In genomic region chr1:229227298-229227919, GRCh38 we compare ENCODE assay signal across 1 cellular context.
TF ChIP-seq lines count a peak whose summit lies in the region.

No MANE protein-coding gene starts in this region.

TF ChIP-seq in HepG2, 621 proteins besides CTCF, POLR2A, EP300 and RAD21 (continued from another document and continues in another):
- TF ChIP-seq CEBPZ (IDR thresholded peaks at IDR 0.05; ENCODE audit: low read length) (no peak), ZNF296 (CRISPR knock-in tag; conservative IDR thresholded peaks at IDR 0.05) (no peak), HNF1B (CRISPR knock-in tag; IDR thresholded peaks at IDR 0.05) (peak; percentile 33; the same call in 1 of the 2 replicates), ZSCAN30 (CRISPR knock-in tag; IDR thresholded peaks at IDR 0.05) (no peak), ZFP36L1 (CRISPR knock-in tag; IDR thresholded peaks at IDR 0.05) (no peak), EED (CRISPR knock-in tag; IDR thresholded peaks at IDR 0.05) (no peak), ZNF124 (CRISPR knock-in tag; IDR thresholded peaks at IDR 0.05) (no peak), KDM1A (CRISPR knock-in tag; IDR thresholded peaks at IDR 0.05) (0 out of 2 replicates have a peak, but pooled peaks have one; percentile 20), HIC2 (CRISPR knock-in tag; IDR thresholded peaks at IDR 0.05; ENCODE audit: low read depth) (no peak), ZUFSP (CRISPR knock-in tag; IDR thresholded peaks at IDR 0.05; ENCODE audit: borderline replicate concordance) (no peak), CBX5 (CRISPR knock-in tag; IDR thresholded peaks at IDR 0.05; ENCODE audit: borderline replicate concordance) (no peak), ZNF879 (CRISPR knock-in tag; IDR thresholded peaks at IDR 0.05) (no peak), MYC (CRISPR knock-in tag; IDR thresholded peaks at IDR 0.05; ENCODE audit: borderline replicate concordance) (no peak), RFXANK (CRISPR knock-in tag; IDR thresholded peaks at IDR 0.05) (no peak), SOX6 (IDR thresholded peaks at IDR 0.05) (no peak), SOX6 (CRISPR knock-in tag; IDR thresholded peaks at IDR 0.05) (peak; percentile 27; the same call in 1 of the 2 replicates), ZFP91 (CRISPR knock-in tag; IDR thresholded peaks at IDR 0.05; ENCODE audit: borderline replicate concordance) (no peak), ZNF580 (CRISPR knock-in tag; IDR thresholded peaks at IDR 0.05; ENCODE audit: borderline replicate concordance, low read depth) (peak; percentile 76; the same call in 1 of the 2 replicates), ZNF282 (IDR thresholded peaks at IDR 0.05; ENCODE audit: partially characterized antibody) (no peak), BCL6 (CRISPR knock-in tag; IDR thresholded peaks at IDR 0.05) (no peak), PCBP1 (IDR thresholded peaks at IDR 0.05; ENCODE audit: borderline replicate concordance, low read depth, low read length) (no peak), ZNF234 (CRISPR knock-in tag; conservative IDR thresholded peaks at IDR 0.05) (no peak), REST (IDR thresholded peaks at IDR 0.05; ENCODE audit: borderline replicate concordance in 1 of 2, low read depth in 1 of 2, low read length in 2 of 2) (no peak), ZNF292 (CRISPR knock-in tag; IDR thresholded peaks at IDR 0.05; ENCODE audit: borderline replicate concordance, low read depth) (no peak), MEF2D (CRISPR knock-in tag; IDR thresholded peaks at IDR 0.05) (no peak), TRIM24 (CRISPR knock-in tag; IDR thresholded peaks at IDR 0.05) (no peak), ZNF615 (CRISPR knock-in tag; IDR thresholded peaks at IDR 0.05; ENCODE audit: borderline replicate concordance) (no peak), ZSCAN31 (CRISPR knock-in tag; IDR thresholded peaks at IDR 0.05; ENCODE audit: low read depth) (no peak), ZNF770 (CRISPR knock-in tag; IDR thresholded peaks at IDR 0.05) (no peak), EEA1 (CRISPR knock-in tag; IDR thresholded peaks at IDR 0.05; ENCODE audit: borderline replicate concordance) (no peak), ZNF318 (CRISPR knock-in tag; IDR thresholded peaks at IDR 0.05) (no peak)
